Comparison of ENCODE assay signal across 1 cellular context in genomic region chr1:80966266-80966665, GRCh38.
TF ChIP-seq lines count a peak whose summit lies in the region.

No MANE protein-coding gene starts in this region.

TF ChIP-seq in SK-N-SH treated with all-trans-retinoic acid at 6 μM for 48 hours, 23 proteins besides CTCF, POLR2A, EP300 and RAD21 (continued from another document):
- TF ChIP-seq CSDC2 (CRISPR knock-in tag; IDR thresholded peaks at IDR 0.05) (no peak), ARNTL (CRISPR knock-in tag; IDR thresholded peaks at IDR 0.05; ENCODE audit: borderline replicate concordance, low read depth) (no peak), GLIS3 (CRISPR knock-in tag; IDR thresholded peaks at IDR 0.05) (no peak), ESRRG (CRISPR knock-in tag; IDR thresholded peaks at IDR 0.05) (no peak), TOX (CRISPR knock-in tag; IDR thresholded peaks at IDR 0.05; ENCODE audit: borderline replicate concordance) (no peak)
